18 cellular contexts compared by ENCODE assay signal in genomic region chr4:145613546-145614234, GRCh38. TPM values are rescaled to one million over a fixed set of nuclear protein-coding genes. Genes with fewer than 3 reads are reported as not detected.
DNase-seq lines count a peak whose midpoint lies in the region; ATAC-seq and TF ChIP-seq lines count a peak whose summit lies in the region.
"Had no signal": no experiment of that assay in that cellular context is flagged by ENCODE, and none has a peak within 500 bp of the region (broad histone marks: within the 10 kb centered on the region; RNA-seq: fewer than 3 reads in every experiment).

No MANE protein-coding gene starts in this region.

- H2BK15ac ChIP-seq in neuronal stem cell (ENCODE audit: low read length), result no peak overlapping the region

- no CpG with 5 or more reads among the region's 5 CpGs for WGBS in neuronal stem cell (ENCODE audit: extremely low coverage in 2 of 2, insufficient read length in 2 of 2, insufficient replicate concordance in 1 of 2), 2 donors

- H4K91ac ChIP-seq in neuronal stem cell (ENCODE audit: low read depth, low read length, poor library complexity), result no peak overlapping the region

- H3K14ac ChIP-seq in neuronal stem cell (ENCODE audit: low read length), result no peak overlapping the region

- in situ Hi-C loops in gastrocnemius medialis (cut with MboI; ENCODE audit: low sequenced_read_pairs in 4 of 4), result no loop called here

- H2BK5ac ChIP-seq in neuronal stem cell (ENCODE audit: low read length), result no peak overlapping the region

- H2BK12ac ChIP-seq in neuronal stem cell (ENCODE audit: low read length), result no peak overlapping the region

- H3K4me1 ChIP-seq in neuronal stem cell (ENCODE audit: control insufficient read depth in 2 of 2, insufficient read depth in 1 of 2, low read depth in 1 of 2, low read length in 2 of 2) (peaks cover 1 to 2% of the 10 kb centered on the region in 2 donors), gastrocnemius medialis (peaks cover 10 to 12% of the 10 kb centered on the region in 2 donors)
- H3K4me1 ChIP-seq: prostate gland had no signal

- TF ChIP-seq POLR2A in gastrocnemius medialis (IDR thresholded peaks at IDR 0.05), result no peak

- H3K9me3 Mint-ChIP-seq in dendritic cell treated with granulocyte-macrophage colony-stimulating factor and Interleukin-4, amounts not matched to agents 40 ng/mL and 50 ng/mL, for 4 days, result no peaks in the 10 kb centered on the region
- H3K9me3 Mint-ChIP-seq: activated naive CD4-positive, alpha-beta T cell treated with anti-CD3 and anti-CD28 coated beads, Interleukin-2, amount 50 U/mL, for 24 hours; CD4-positive, alpha-beta T cell had no signal

- H3K9me3 ChIP-seq in neuronal stem cell (replicated peaks in 1 of 2; ENCODE audit: control insufficient read depth in 2 of 2, insufficient read depth in 1 of 2, low read depth in 1 of 2, low read length in 2 of 2), result no peaks in the 10 kb centered on the region
- H3K9me3 ChIP-seq in gastrocnemius medialis, result no peaks in the 10 kb centered on the region
- H3K9me3 ChIP-seq: esophagus muscularis mucosa, prostate gland had no signal

- peak overlapping the region; percentile 73 for H3K27ac Mint-ChIP-seq in dendritic cell treated with granulocyte-macrophage colony-stimulating factor and Interleukin-4, amounts not matched to agents 40 ng/mL and 50 ng/mL, for 4 days
- H3K27ac Mint-ChIP-seq: activated naive CD4-positive, alpha-beta T cell treated with anti-CD3 and anti-CD28 coated beads, Interleukin-2, amount 50 U/mL, for 24 hours; CD4-positive, alpha-beta T cell had no signal

- H3K27ac ChIP-seq in neuronal stem cell (replicated peaks; ENCODE audit: low read length) (no peak overlapping the region), gastrocnemius medialis (no peak overlapping the region)
- H3K27ac ChIP-seq: esophagus muscularis mucosa, prostate gland had no signal

- H3K4me2 ChIP-seq in neuronal stem cell (ENCODE audit: insufficient read depth, low read length, poor library complexity, severe bottlenecking), result no peak overlapping the region

- no peak for DNase-seq in neuronal stem cell (ENCODE audit: low spot score)
- no peak for DNase-seq in gastrocnemius medialis
- DNase-seq in HuH-7 (ENCODE audit: low spot score), result no peak
- DNase-seq: CD4-positive, alpha-beta T cell; cerebellar nuclear complex; GF-D8; IMR-90; NCI-H1436 treated with DMSO at 0.1 percent for 48 hours; NCI-H748 treated with DMSO at 0.1 percent for 48 hours; stimulated activated CD4-positive, alpha-beta T cell treated with anti-CD3 and anti-CD28 coated beads, Interleukin-4, amount 100 ng/mL, for 1 hour had no signal

- H3K4me3 Mint-ChIP-seq in dendritic cell treated with granulocyte-macrophage colony-stimulating factor and Interleukin-4, amounts not matched to agents 40 ng/mL and 50 ng/mL, for 4 days, result no peak overlapping the region
- H3K4me3 Mint-ChIP-seq: activated naive CD4-positive, alpha-beta T cell treated with anti-CD3 and anti-CD28 coated beads, Interleukin-2, amount 50 U/mL, for 24 hours; CD4-positive, alpha-beta T cell had no signal

- H3K23ac ChIP-seq in neuronal stem cell (ENCODE audit: low read depth, low read length, poor library complexity), result no peak overlapping the region

- H3K36me3 ChIP-seq in neuronal stem cell (replicated peaks in 1 of 2; ENCODE audit: control insufficient read depth in 2 of 2, insufficient read depth in 2 of 2, low read length in 2 of 2) (no peaks in the 10 kb centered on the region), gastrocnemius medialis (no peaks in the 10 kb centered on the region)
- H3K36me3 ChIP-seq: esophagus muscularis mucosa, prostate gland had no signal

- H3K4ac ChIP-seq in neuronal stem cell (ENCODE audit: low read length), result no peak overlapping the region

- H3K18ac ChIP-seq in neuronal stem cell (ENCODE audit: low read length), result no peak overlapping the region

- H3K36me3 Mint-ChIP-seq in dendritic cell treated with granulocyte-macrophage colony-stimulating factor and Interleukin-4, amounts not matched to agents 40 ng/mL and 50 ng/mL, for 4 days (ENCODE audit: low read depth), result peaks cover 3% of the 10 kb centered on the region
- H3K36me3 Mint-ChIP-seq: activated naive CD4-positive, alpha-beta T cell treated with anti-CD3 and anti-CD28 coated beads, Interleukin-2, amount 50 U/mL, for 24 hours had no signal

- no peak overlapping the region for H3K4me3 ChIP-seq in neuronal stem cell (ENCODE audit: low read length in 2 of 2)
- H3K4me3 ChIP-seq in gastrocnemius medialis, result no peak overlapping the region
- H3K4me3 ChIP-seq: esophagus muscularis mucosa, prostate gland had no signal

- no peak overlapping the region for H2AK5ac ChIP-seq in neuronal stem cell (ENCODE audit: low read depth, low read length)

- no peak overlapping the region for H2BK120ac ChIP-seq in neuronal stem cell (ENCODE audit: low read depth, low read length)

- H2AFZ ChIP-seq in neuronal stem cell (ENCODE audit: low read length), result no peak overlapping the region

- H3K27me3 Mint-ChIP-seq in dendritic cell treated with granulocyte-macrophage colony-stimulating factor and Interleukin-4, amounts not matched to agents 40 ng/mL and 50 ng/mL, for 4 days, result no peaks in the 10 kb centered on the region

- H4K8ac ChIP-seq in neuronal stem cell (ENCODE audit: low read depth, low read length), result no peak overlapping the region

- intact Hi-C loops in dendritic cell treated with granulocyte-macrophage colony-stimulating factor and Interleukin-4, amounts not matched to agents 40 ng/mL and 50 ng/mL, for 4 days (cut with micrococcal nuclease), result loop anchor here (5.0 kb wide), 2 partner anchors 131 to 436 kb away; partner anchors contain the start of gene SMAD1
- intact Hi-C loops in gastrocnemius medialis (cut with DNase I; ENCODE audit: low total_unique reads), result loop anchor here (2.0 to 10.0 kb wide), 3 partner anchors 51 to 379 kb away; no protein-coding TSS in a partner anchor

- H3K27me3 ChIP-seq in neuronal stem cell (ENCODE audit: control insufficient read depth in 3 of 3, insufficient read depth in 3 of 3, low read depth in 1 of 3, low read length in 3 of 3) (no peaks in the 10 kb centered on the region), gastrocnemius medialis (no peaks in the 10 kb centered on the region)
- H3K27me3 ChIP-seq: esophagus muscularis mucosa had no signal

- ATAC-seq in GM18508 (IDR thresholded peaks at IDR 0.05; ENCODE audit: insufficient read depth, unreplicated experiment) (peak; percentile 58), GM19438 (IDR thresholded peaks at IDR 0.05; ENCODE audit: low read depth, unreplicated experiment) (peak; percentile 53), HG03108 (IDR thresholded peaks at IDR 0.05; ENCODE audit: unreplicated experiment) (peak; percentile 55), gastrocnemius medialis (no peak), esophagus mucosa (no peak)

- H3K9ac ChIP-seq in neuronal stem cell (ENCODE audit: low read depth, low read length, poor library complexity), result no peak overlapping the region

- no peaks in the 10 kb centered on the region for H3K79me1 ChIP-seq in neuronal stem cell (ENCODE audit: low read depth, low read length)

- TF ChIP-seq CTCF in gastrocnemius medialis (IDR thresholded peaks at IDR 0.05 in 4 of 5, conservative IDR thresholded peaks at IDR 0.05 in 1 of 5), result no peak

- peaks cover 36% of the 10 kb centered on the region for H3K4me1 Mint-ChIP-seq in dendritic cell treated with granulocyte-macrophage colony-stimulating factor and Interleukin-4, amounts not matched to agents 40 ng/mL and 50 ng/mL, for 4 days (ENCODE audit: low read depth)

RNA-seq across cellular contexts. Expression of gene MMAA, which starts 5.5 kb away (rescaled TPM):
- 2.2 TPM for polyA plus RNA-seq in neuronal stem cell (2013, experiment 1 of 2)
- 2.5 TPM for polyA plus RNA-seq in neuronal stem cell (2013, experiment 2 of 2)
- total RNA-seq in gastrocnemius medialis, result 10 to 100 TPM in 1 of 4 donors, 1 to 10 TPM in 3; 5.1 to 10.9 (median 8.4) TPM
- 7.6 TPM for total RNA-seq in esophagus mucosa

Comparison
In these comparisons a context has a peak if more than half of its experiments do, and no peak if none do; other contexts are left out.
1. ATAC-seq: peak in GM18508 (single experiment), GM19438 (single experiment) and HG03108 (single experiment); none in gastrocnemius medialis (0 of 2) and esophagus mucosa (single experiment).